15 cellular contexts compared by ENCODE assay signal in the genomic region with DNA sequence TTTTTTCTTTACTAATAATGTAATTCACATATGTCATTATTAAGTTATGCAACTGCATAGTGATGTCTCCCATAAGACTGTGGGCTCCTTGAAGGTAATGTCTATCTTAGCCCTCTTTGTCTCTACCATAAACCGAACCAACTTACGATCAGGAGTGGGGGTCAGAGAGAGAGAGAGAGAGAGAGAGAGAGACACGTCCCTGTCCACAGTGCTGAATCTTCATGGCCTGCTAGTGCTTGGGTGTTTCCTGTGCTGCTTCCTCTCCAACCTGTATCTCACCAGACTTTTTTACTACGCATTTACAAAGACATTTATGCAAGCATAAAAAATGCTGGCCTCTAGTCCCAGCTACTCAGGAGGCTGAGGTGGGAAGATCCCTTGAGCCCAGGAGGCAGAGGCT. TPM values are rescaled to one million over a fixed set of nuclear protein-coding genes. Genes with fewer than 3 reads are reported as not detected.
DNase-seq lines count a peak whose midpoint lies in the region; ATAC-seq and TF ChIP-seq lines count a peak whose summit lies in the region.
"Had no signal": no experiment of that assay in that cellular context is flagged by ENCODE, and none has a peak within 500 bp of the region (broad histone marks: within the 10 kb centered on the region; RNA-seq: fewer than 3 reads in every experiment).

No MANE protein-coding gene starts in this region.

- no peak overlapping the region for H3K4me2 ChIP-seq in Karpas-422 (ENCODE audit: low read depth, low read length, poor library complexity, severe bottlenecking)
- H3K4me2 ChIP-seq: PC-9 had no signal

- H3K27me3 ChIP-seq in Karpas-422 (ENCODE audit: low read length) (no peaks in the 10 kb centered on the region), foreskin keratinocyte (no peaks in the 10 kb centered on the region)
- H3K27me3 ChIP-seq: left lung had no signal

- POLR2A ChIA-PET in activated CD8-positive, alpha-beta T cell treated with anti-CD3 and anti-CD28 coated beads, Interleukin-2, amount 10 ng/mL, durations not matched to agents 7 days and 5 days (lab: Charles Lee), result interaction anchor here (0.6 kb wide), 1 partner anchor 103 kb away, joined by 3 read pairs; no protein-coding TSS in a partner anchor

- no peaks in the 10 kb centered on the region for H3K4me1 ChIP-seq in Karpas-422 (ENCODE audit: low read length)
- H3K4me1 ChIP-seq in foreskin keratinocyte, result no peaks in the 10 kb centered on the region
- H3K4me1 ChIP-seq: left lung had no signal

- H3K79me2 ChIP-seq in Karpas-422 (ENCODE audit: low read length), result no peaks in the 10 kb centered on the region

- no peak overlapping the region for H3K27ac Mint-ChIP-seq in activated CD8-positive, alpha-beta T cell treated with anti-CD3 and anti-CD28 coated beads, Interleukin-2, amount 10 ng/mL, durations not matched to agents 7 days and 5 days
- no peak overlapping the region for H3K27ac Mint-ChIP-seq in T-helper 2 cell treated with Interferon-gamma antibody and Interleukin-4, amounts not matched to agents 5 μg/mL and 100 μg/mL, for 36 hours

- no peaks in the 10 kb centered on the region for H4K20me1 ChIP-seq in Karpas-422 (ENCODE audit: insufficient read depth, low read depth, low read length)

- H3K27me3 Mint-ChIP-seq in activated CD8-positive, alpha-beta T cell treated with anti-CD3 and anti-CD28 coated beads, Interleukin-2, amount 10 ng/mL, durations not matched to agents 7 days and 5 days (ENCODE audit: low read depth), result peaks cover 2% of the 10 kb centered on the region
- no peaks in the 10 kb centered on the region for H3K27me3 Mint-ChIP-seq in T-helper 2 cell treated with Interferon-gamma antibody and Interleukin-4, amounts not matched to agents 5 μg/mL and 100 μg/mL, for 36 hours (ENCODE audit: low read depth)

- no peak for TF ChIP-seq CTCF in GM12865 (IDR thresholded peaks at IDR 0.05; ENCODE audit: insufficient read depth, low read depth, low read length, missing control alignments)
- TF ChIP-seq CTCF in foreskin keratinocyte (conservative IDR thresholded peaks at IDR 0.05), result no peak

- H3K27ac ChIP-seq in Karpas-422 (ENCODE audit: low read length) (no peak overlapping the region), foreskin keratinocyte (no peak overlapping the region)
- H3K27ac ChIP-seq: dorsolateral prefrontal cortex, left lung, PC-9, thoracic aorta had no signal

- no peaks in the 10 kb centered on the region for H3K9me3 Mint-ChIP-seq in activated CD8-positive, alpha-beta T cell treated with anti-CD3 and anti-CD28 coated beads, Interleukin-2, amount 10 ng/mL, durations not matched to agents 7 days and 5 days (ENCODE audit: insufficient read depth)
- H3K9me3 Mint-ChIP-seq in T-helper 2 cell treated with Interferon-gamma antibody and Interleukin-4, amounts not matched to agents 5 μg/mL and 100 μg/mL, for 36 hours, result no peaks in the 10 kb centered on the region

- no peaks in the 10 kb centered on the region for H3K9me3 ChIP-seq in Karpas-422 (ENCODE audit: low read length)
- H3K9me3 ChIP-seq: left lung, thoracic aorta had no signal

- no peak overlapping the region for H2AFZ ChIP-seq in Karpas-422 (ENCODE audit: low read length)
- H2AFZ ChIP-seq: PC-9 had no signal

- H3K4me3 ChIP-seq in GM12865 (ENCODE audit: low read depth, low read length) (no peak overlapping the region), Karpas-422 (ENCODE audit: low read length) (no peak overlapping the region)
- H3K4me3 ChIP-seq: dorsolateral prefrontal cortex, left lung, PC-9, thoracic aorta had no signal

- no peak overlapping the region for H3K4me3 Mint-ChIP-seq in activated CD8-positive, alpha-beta T cell treated with anti-CD3 and anti-CD28 coated beads, Interleukin-2, amount 10 ng/mL, durations not matched to agents 7 days and 5 days
- no peak overlapping the region for H3K4me3 Mint-ChIP-seq in T-helper 2 cell treated with Interferon-gamma antibody and Interleukin-4, amounts not matched to agents 5 μg/mL and 100 μg/mL, for 36 hours

- no peaks in the 10 kb centered on the region for H3K36me3 ChIP-seq in Karpas-422 (ENCODE audit: insufficient read depth, low read length)
- H3K36me3 ChIP-seq: left lung, thoracic aorta had no signal

- no peaks in the 10 kb centered on the region for H3K36me3 Mint-ChIP-seq in activated CD8-positive, alpha-beta T cell treated with anti-CD3 and anti-CD28 coated beads, Interleukin-2, amount 10 ng/mL, durations not matched to agents 7 days and 5 days (ENCODE audit: low read depth)
- no peaks in the 10 kb centered on the region for H3K36me3 Mint-ChIP-seq in T-helper 2 cell treated with Interferon-gamma antibody and Interleukin-4, amounts not matched to agents 5 μg/mL and 100 μg/mL, for 36 hours (ENCODE audit: low read depth)

- no peaks in the 10 kb centered on the region for H3K9me2 ChIP-seq in Karpas-422 (replicated peaks; ENCODE audit: insufficient read depth, low read length)

- peak; percentile 49 for ATAC-seq in activated CD8-positive, alpha-beta T cell treated with anti-CD3 and anti-CD28 coated beads, Interleukin-2, amount 10 ng/mL, durations not matched to agents 7 days and 5 days
- peak; percentile 35 for ATAC-seq in foreskin keratinocyte
- no peak for ATAC-seq in GM18909 (IDR thresholded peaks at IDR 0.05; ENCODE audit: poor library complexity, unreplicated experiment)
- no peak for ATAC-seq in HG03095 (IDR thresholded peaks at IDR 0.05; ENCODE audit: unreplicated experiment)
- ATAC-seq: left lung had no signal

- H3K9ac ChIP-seq in Karpas-422 (ENCODE audit: low read length), result no peak overlapping the region

- DNase-seq in GM12865 (ENCODE audit: low read depth) (peak; percentile 38), Karpas-422 (peak; percentile 65), foreskin keratinocyte (no peak), ecto neural progenitor cell (ENCODE audit: low spot score) (no peak)
- peak; percentile 43 for DNase-seq in activated CD8-positive, alpha-beta T cell treated with anti-CD3 and anti-CD28 coated beads, Interleukin-2, amount 10 ng/mL, durations not matched to agents 7 days and 5 days
- DNase-seq in T-helper 2 cell treated with Interferon-gamma antibody and Interleukin-4, amounts not matched to agents 5 μg/mL and 100 μg/mL, for 36 hours (ENCODE audit: low spot score), result no peak
- DNase-seq: activated CD8-positive, alpha-beta memory T cell treated with anti-CD3 and anti-CD28 coated beads, Interleukin-2, amount 50 U/mL, for 48 hours; dorsolateral prefrontal cortex; GF-D8; left lung; PC-9; T-helper 9 cell had no signal

- H3K4me1 Mint-ChIP-seq in activated CD8-positive, alpha-beta T cell treated with anti-CD3 and anti-CD28 coated beads, Interleukin-2, amount 10 ng/mL, durations not matched to agents 7 days and 5 days (ENCODE audit: low read depth), result no peaks in the 10 kb centered on the region
- no peaks in the 10 kb centered on the region for H3K4me1 Mint-ChIP-seq in T-helper 2 cell treated with Interferon-gamma antibody and Interleukin-4, amounts not matched to agents 5 μg/mL and 100 μg/mL, for 36 hours (ENCODE audit: low read depth)

- CTCF ChIA-PET in activated CD8-positive, alpha-beta T cell treated with anti-CD3 and anti-CD28 coated beads, Interleukin-2, amount 10 ng/mL, durations not matched to agents 7 days and 5 days (lab: Charles Lee), result no interaction called here

RNA-seq across cellular contexts. Expression of gene HAPSTR1, which starts 52.2 kb away (rescaled TPM):
- total RNA-seq in Karpas-422 (2014; rRNA removed; shearing (Covaris generic); ENCODE audit: low replicate concordance), result 45.1 and 51.2 TPM in 2 replicates
- total RNA-seq in activated CD8-positive, alpha-beta T cell treated with anti-CD3 and anti-CD28 coated beads, Interleukin-2, amount 10 ng/mL, durations not matched to agents 7 days and 5 days, result 10 to 100 TPM; 55.8 to 60.4 TPM
- 61.3 and 68.2 TPM in 2 replicates for total RNA-seq in foreskin keratinocyte
- polyA plus RNA-seq in foreskin keratinocyte, result 14.3 and 16.4 TPM in 2 replicates

Comparison
In these comparisons a context has a peak if more than half of its experiments do, and no peak if none do; other contexts are left out.
1. DNase-seq: peak in GM12865 (single experiment), Karpas-422 (single experiment) and activated CD8-positive, alpha-beta T cell treated with anti-CD3 and anti-CD28 coated beads, Interleukin-2, amount 10 ng/mL, durations not matched to agents 7 days and 5 days (single experiment); none in foreskin keratinocyte (0 of 2), T-helper 2 cell treated with Interferon-gamma antibody and Interleukin-4, amounts not matched to agents 5 μg/mL and 100 μg/mL, for 36 hours (single experiment) and ecto neural progenitor cell (single experiment).
2. ATAC-seq: peak in activated CD8-positive, alpha-beta T cell treated with anti-CD3 and anti-CD28 coated beads, Interleukin-2, amount 10 ng/mL, durations not matched to agents 7 days and 5 days (single experiment) and foreskin keratinocyte (single experiment); none in GM18909 (single experiment) and HG03095 (single experiment).